Comparison of ENCODE assay signal across 1 cellular context in the genomic region with DNA sequence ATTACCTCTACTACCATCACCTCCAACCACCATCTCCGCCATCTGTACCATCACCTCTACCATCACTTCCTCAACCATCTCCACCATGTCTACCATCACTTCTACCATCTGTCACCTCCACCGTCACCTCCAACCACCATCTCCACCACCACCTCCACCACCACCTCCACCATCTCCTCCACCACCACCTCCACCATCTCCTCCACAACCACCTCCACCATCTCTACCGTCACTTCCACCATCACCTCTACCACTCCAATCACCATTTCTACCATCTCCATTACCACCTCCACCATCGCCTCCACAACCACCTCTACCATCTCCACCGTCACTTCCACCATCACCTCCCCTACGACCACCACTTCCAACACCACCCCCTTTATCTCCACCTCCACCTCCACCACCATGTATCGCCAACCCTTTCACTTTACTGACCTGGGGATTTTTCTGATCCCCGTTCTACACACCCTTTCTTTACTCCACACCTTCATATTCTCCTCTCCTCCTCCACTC.
TF ChIP-seq lines count a peak whose summit lies in the region.

No MANE protein-coding gene starts in this region.

TF ChIP-seq in IMR-90, 13 proteins besides CTCF, POLR2A, EP300 and RAD21:
- TF ChIP-seq, protein P1, sequence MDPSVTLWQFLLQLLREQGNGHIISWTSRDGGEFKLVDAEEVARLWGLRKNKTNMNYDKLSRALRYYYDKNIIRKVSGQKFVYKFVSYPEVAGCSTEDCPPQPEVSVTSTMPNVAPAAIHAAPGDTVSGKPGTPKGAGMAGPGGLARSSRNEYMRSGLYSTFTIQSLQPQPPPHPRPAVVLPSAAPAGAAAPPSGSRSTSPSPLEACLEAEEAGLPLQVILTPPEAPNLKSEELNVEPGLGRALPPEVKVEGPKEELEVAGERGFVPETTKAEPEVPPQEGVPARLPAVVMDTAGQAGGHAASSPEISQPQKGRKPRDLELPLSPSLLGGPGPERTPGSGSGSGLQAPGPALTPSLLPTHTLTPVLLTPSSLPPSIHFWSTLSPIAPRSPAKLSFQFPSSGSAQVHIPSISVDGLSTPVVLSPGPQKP (IDR thresholded peaks at IDR 0.05; ENCODE audit: borderline replicate concordance, low read depth, low read length) = no peak
- TF ChIP-seq RFX5 (IDR thresholded peaks at IDR 0.05; ENCODE audit: low read depth, low read length) (no peak), FOS (IDR thresholded peaks at IDR 0.05; ENCODE audit: low read depth, low read length) (no peak), SMC3 (IDR thresholded peaks at IDR 0.05; ENCODE audit: low read depth, low read length) (no peak), CHD1 (IDR thresholded peaks at IDR 0.05; ENCODE audit: low read depth, low read length) (no peak), RCOR1 (IDR thresholded peaks at IDR 0.05; ENCODE audit: insufficient replicate concordance, low read length) (no peak), CEBPB (IDR thresholded peaks at IDR 0.05; ENCODE audit: low read depth, low read length) (no peak), MAZ (IDR thresholded peaks at IDR 0.05; ENCODE audit: borderline replicate concordance, low read depth, low read length) (no peak), MAFK (IDR thresholded peaks at IDR 0.05; ENCODE audit: low read depth, low read length) (no peak), BHLHE40 (IDR thresholded peaks at IDR 0.05; ENCODE audit: low read depth, low read length) (no peak), NFE2L2 (IDR thresholded peaks at IDR 0.05; ENCODE audit: low read depth, low read length) (no peak), MXI1 (IDR thresholded peaks at IDR 0.05; ENCODE audit: borderline replicate concordance, low read depth, low read length) (no peak)
- TF ChIP-seq, protein P2, sequence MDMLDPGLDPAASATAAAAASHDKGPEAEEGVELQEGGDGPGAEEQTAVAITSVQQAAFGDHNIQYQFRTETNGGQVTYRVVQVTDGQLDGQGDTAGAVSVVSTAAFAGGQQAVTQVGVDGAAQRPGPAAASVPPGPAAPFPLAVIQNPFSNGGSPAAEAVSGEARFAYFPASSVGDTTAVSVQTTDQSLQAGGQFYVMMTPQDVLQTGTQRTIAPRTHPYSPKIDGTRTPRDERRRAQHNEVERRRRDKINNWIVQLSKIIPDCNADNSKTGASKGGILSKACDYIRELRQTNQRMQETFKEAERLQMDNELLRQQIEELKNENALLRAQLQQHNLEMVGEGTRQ (IDR thresholded peaks at IDR 0.05; ENCODE audit: low read depth, low read length) = no peak
TF ChIP-seq in IMR-90: peak in this region for 0.
